12 cellular contexts compared by ENCODE assay signal in genomic region chr14:75474122-75474521, GRCh38. TPM values are rescaled to one million over a fixed set of nuclear protein-coding genes. Genes with fewer than 3 reads are reported as not detected.
DNase-seq lines count a peak whose midpoint lies in the region; ATAC-seq and TF ChIP-seq lines count a peak whose summit lies in the region.
"Not testable (repeated sequence)": the region's sequence is repeated elsewhere in the genome, so short reads cannot be mapped to it uniquely, and the experiment has no call there.
"Had no signal": no experiment of that assay in that cellular context is flagged by ENCODE, and none has a peak within 500 bp of the region (broad histone marks: within the 10 kb centered on the region; RNA-seq: fewer than 3 reads in every experiment).

No MANE protein-coding gene starts in this region.

- CTCF ChIA-PET in OCI-LY7 (lab: Charles Lee; ENCODE audit: unreplicated experiment), result not testable (repeated sequence)

- H3K27me3 ChIP-seq in GM23338 (ENCODE audit: insufficient read depth); colonic mucosa; neutrophil: not testable (repeated sequence)

- H3K4me3 ChIP-seq in GM23338; OCI-LY7 (ENCODE audit: low read depth, low read length, poor library complexity, severe bottlenecking); colonic mucosa; neutrophil (ENCODE audit: low read depth in 1 of 2, low read length in 1 of 2): not testable (repeated sequence)

- DNase-seq in GM23338 (ENCODE audit: low spot score); OCI-LY7 (ENCODE audit: low spot score); mesothelial cell of epicardium (ENCODE audit: low spot score in 2 of 2, unreplicated experiment in 2 of 2); type B pancreatic cell (ENCODE audit: extremely low spot score, unreplicated experiment): not testable (repeated sequence)
- peak; percentile 28 for DNase-seq in NCI-H2227 (lab: John Stamatoyannopoulos, UW; ENCODE audit: unreplicated experiment)
- DNase-seq in colonic mucosa, result peak; percentile 79

- H3K4me3 Mint-ChIP-seq in GM23338, mesothelial cell of epicardium, type B pancreatic cell: not testable (repeated sequence)

- not testable (repeated sequence) for H3K9me2 ChIP-seq in GM23338 (ENCODE audit: insufficient read depth); OCI-LY7 (ENCODE audit: insufficient read depth, low read length)

- peak; percentile 50 for ATAC-seq in GM23338

- peaks cover 27% of the 10 kb centered on the region for H3K36me3 Mint-ChIP-seq in GM23338 (ENCODE audit: low read depth)
- H3K36me3 Mint-ChIP-seq in mesothelial cell of epicardium, result peaks cover 27% of the 10 kb centered on the region
- peaks cover 14% of the 10 kb centered on the region for H3K36me3 Mint-ChIP-seq in type B pancreatic cell

- H2AFZ ChIP-seq in GM23338; OCI-LY7 (ENCODE audit: low read length): not testable (repeated sequence)

- not testable (repeated sequence) for H3K79me2 ChIP-seq in GM23338 (replicated peaks; ENCODE audit: insufficient read depth); OCI-LY7 (ENCODE audit: insufficient read depth, low read depth, low read length)

- H3K27ac ChIP-seq in GM23338 (ENCODE audit: low read depth); OCI-LY7 (ENCODE audit: low read depth, low read length, poor library complexity, severe bottlenecking): not testable (repeated sequence)
- H3K27ac ChIP-seq in colonic mucosa (peak overlapping the region; percentile 1), neutrophil (peak overlapping the region; percentile 36)

- intact Hi-C loops in OCI-LY7 (cut with micrococcal nuclease; ENCODE audit: unreplicated experiment), result not testable (repeated sequence)
- intact Hi-C loops in colonic mucosa (cut with DNase I), result loop anchor here (10.0 kb wide), 1 partner anchor 49 kb away; the partner anchor contains the start of gene JDP2

- H3K4me1 Mint-ChIP-seq in GM23338 (peaks cover 16% of the 10 kb centered on the region), mesothelial cell of epicardium (peaks cover 13% of the 10 kb centered on the region)
- not testable (repeated sequence) for H3K4me1 Mint-ChIP-seq in type B pancreatic cell (ENCODE audit: unreplicated experiment)

- not testable (repeated sequence) for H3K27me3 Mint-ChIP-seq in GM23338 (ENCODE audit: insufficient read depth, low read depth, poor library complexity); mesothelial cell of epicardium (ENCODE audit: low read depth); type B pancreatic cell

- not testable (repeated sequence) for H3K9me3 ChIP-seq in OCI-LY7 (ENCODE audit: low read length); colonic mucosa; neutrophil

- not testable (repeated sequence) for H3F3A ChIP-seq in GM23338 (replicated peaks; ENCODE audit: low read depth)

- H3K4me2 ChIP-seq in GM23338, result not testable (repeated sequence)
- peak overlapping the region; percentile 18; the same call in 1 of the 2 replicates for H3K4me2 ChIP-seq in OCI-LY7 (ENCODE audit: low read length)

- not testable (repeated sequence) for TF ChIP-seq CTCF in GM23338 (conservative IDR thresholded peaks at IDR 0.05; ENCODE audit: low read depth in 2 of 2); OCI-LY7 (conservative IDR thresholded peaks at IDR 0.05; ENCODE audit: low read length); colonic mucosa (IDR thresholded peaks at IDR 0.05); mesothelial cell of epicardium (IDR thresholded peaks at IDR 0.05; ENCODE audit: unreplicated experiment); neutrophil (IDR thresholded peaks at IDR 0.05); type B pancreatic cell (conservative IDR thresholded peaks at IDR 0.05)

- H3K9ac ChIP-seq in colonic mucosa (ENCODE audit: low read depth in 2 of 2, low read length in 2 of 2), result not testable (repeated sequence)

- H4K20me1 ChIP-seq in GM23338 (replicated peaks; ENCODE audit: insufficient read depth); OCI-LY7 (ENCODE audit: insufficient read depth, low read length): not testable (repeated sequence)

- POLR2A ChIA-PET in OCI-LY7 (lab: Charles Lee), result interaction anchor here (0.7 kb wide), 1 partner anchor 11 kb away, joined by 3 read pairs; no protein-coding TSS in a partner anchor

- BruUV-seq in OCI-LY7 (replicated peaks; lab: Mats Ljungman, UMichigan), result not testable (repeated sequence)

- not testable (repeated sequence) for H3K27ac Mint-ChIP-seq in GM23338
- peak overlapping the region; percentile 43 for H3K27ac Mint-ChIP-seq in mesothelial cell of epicardium
- H3K27ac Mint-ChIP-seq in type B pancreatic cell, result peak overlapping the region; percentile 73

- H3K36me3 ChIP-seq in GM23338 (ENCODE audit: insufficient read depth); colonic mucosa: not testable (repeated sequence)
- H3K36me3 ChIP-seq in OCI-LY7 (ENCODE audit: insufficient read depth, low read length) (peaks cover 57% of the 10 kb centered on the region), neutrophil (peaks cover 85% of the 10 kb centered on the region)

- not testable (repeated sequence) for H3K9me3 Mint-ChIP-seq in GM23338, mesothelial cell of epicardium, type B pancreatic cell

- not testable (repeated sequence) for H3K4me1 ChIP-seq in GM23338 (ENCODE audit: insufficient read depth); neutrophil (ENCODE audit: control insufficient read depth in 1 of 2, insufficient read depth in 1 of 2, low read depth in 1 of 2, low read length in 1 of 2)
- H3K4me1 ChIP-seq in OCI-LY7 (ENCODE audit: insufficient read depth, low read length, poor library complexity, severe bottlenecking) (peaks cover 91% of the 10 kb centered on the region), colonic mucosa (peaks cover 13% of the 10 kb centered on the region)

TF ChIP-seq in GM23338, 12 proteins besides CTCF, POLR2A, EP300 and RAD21:
- TF ChIP-seq POLR2AphosphoS5 (IDR thresholded peaks at IDR 0.05; ENCODE audit: low read depth), result 0 out of 2 replicates have a peak, but pooled peaks have one; percentile 23

RNA-seq across cellular contexts. Expression of gene JDP2, which starts 46.3 kb away (rescaled TPM):
- 38.9 and 46.4 TPM in 2 replicates for total RNA-seq in GM23338 (2014; rRNA removed; shearing (Covaris generic))
- polyA plus RNA-seq in GM23338 (2016; fragmentation: Nextera tagmentation; extraction: Ambion mirVana), result 12.5 and 13.3 TPM in 2 replicates
- total RNA-seq in OCI-LY7 (2014; rRNA removed; shearing (Covaris generic)), result 53.7 and 62.7 TPM in 2 replicates
- total RNA-seq in OCI-LY7 (2022) (44.5 and 45.7 TPM in 2 replicates), colonic mucosa (10 to 100 TPM; 19.4 to 37.1 TPM), mesothelial cell of epicardium (43.4 to 51.1 TPM (median 44.4 TPM) in 3 replicates), type B pancreatic cell (ENCODE audit: low replicate concordance) (31.3 and 78.6 TPM in 2 replicates)

RNA-seq across cellular contexts. Expression of gene BATF, which starts 48.1 kb away (rescaled TPM):
- not detected in 2 replicates for total RNA-seq in GM23338 (2014; rRNA removed; shearing (Covaris generic))
- not detected in 2 replicates for polyA plus RNA-seq in GM23338 (2016; fragmentation: Nextera tagmentation; extraction: Ambion mirVana)
- 0.98 and 5.3 TPM in 2 replicates for total RNA-seq in OCI-LY7 (2014; rRNA removed; shearing (Covaris generic))
- total RNA-seq in OCI-LY7 (2022), result 1.1 and 1.5 TPM in 2 replicates
- total RNA-seq in colonic mucosa, result 1 to 10 TPM in 1 of 2 donors, under 1 TPM in 1; 0.77 to 1.3 TPM
- 1.4 to 1.8 TPM (median 1.6 TPM) in 3 replicates for total RNA-seq in mesothelial cell of epicardium
- total RNA-seq in type B pancreatic cell (ENCODE audit: low replicate concordance), result 2.2 and 2.6 TPM in 2 replicates
- total RNA-seq: H4, HFFc6, HT1080 had no signal
- polyA plus RNA-seq: A549, AG04450 had no signal
